Comparison of ENCODE assay signal across 17 cellular contexts in genomic region chr18:8797206-8797605, GRCh38.
A peak's percentile ranks its signal among the peaks of the same experiment; 100 is the strongest.
DNase-seq lines count a peak whose midpoint lies in the region; ATAC-seq and TF ChIP-seq lines count a peak whose summit lies in the region.
"Had no signal": no experiment of that assay in that cellular context is flagged by ENCODE, and none has a peak within 500 bp of the region (broad histone marks: within the 10 kb centered on the region; RNA-seq: fewer than 3 reads in every experiment).

No MANE protein-coding gene starts in this region.

- H3K4me1 ChIP-seq in RWPE2 (ENCODE audit: insufficient read depth, poor library complexity, severe bottlenecking), result peaks cover 54% of the 10 kb centered on the region
- H3K4me1 ChIP-seq: parathyroid adenoma had no signal

- H3K4me3 ChIP-seq in RWPE2 (ENCODE audit: severe bottlenecking), result no peak overlapping the region
- H3K4me3 ChIP-seq: gastroesophageal sphincter had no signal

- no peaks in the 10 kb centered on the region for H3K27me3 ChIP-seq in RWPE2 (ENCODE audit: insufficient read depth, poor library complexity, severe bottlenecking)
- H3K27me3 ChIP-seq: gastroesophageal sphincter had no signal

- DNase-seq in EH (ENCODE audit: low read depth) (peak; percentile 44), RWPE2 (ENCODE audit: low spot score) (no peak), osteocyte (ENCODE audit: extremely low spot score, unreplicated experiment) (no peak), NCI-H2171 treated with DMSO at 0.1 percent for 48 hours (lab: John Stamatoyannopoulos, UW) (no peak), NCI-H446 treated with DMSO at 0.1 percent for 48 hours (lab: John Stamatoyannopoulos, UW) (no peak), SHP77 treated with DMSO at 0.1 percent for 48 hours (lab: John Stamatoyannopoulos, UW) (no peak)
- DNase-seq in activated naive CD8-positive, alpha-beta T cell treated with anti-CD3 and anti-CD28 coated beads, Interleukin-2, amount 50 U/mL, for 24 hours, result no peak
- DNase-seq: activated CD4-positive, alpha-beta memory T cell treated with anti-CD3 and anti-CD28 coated beads for 36 hours; activated effector memory CD4-positive, alpha-beta T cell treated with Interleukin-2 at 50 U/mL for 16 hours; CD4-positive, CD25-positive, alpha-beta regulatory T cell; NCI-H1417 treated with DMSO at 0.1 percent for 48 hours; stimulated activated CD4-positive, alpha-beta T cell treated with anti-CD3 and anti-CD28 coated beads, Interleukin-2, amount 100 ng/mL, for 24 hours; stimulated activated naive CD4-positive, alpha-beta T cell had no signal

- ATAC-seq in RWPE2 (ENCODE audit: low read depth) (no peak), esophagus mucosa (peak; percentile 25)
- no peak for ATAC-seq in activated naive CD8-positive, alpha-beta T cell treated with anti-CD3 and anti-CD28 coated beads, Interleukin-2, amount 50 U/mL, for 24 hours
- ATAC-seq: gastroesophageal sphincter had no signal

- no peaks in the 10 kb centered on the region for H3K9me3 Mint-ChIP-seq in osteocyte (ENCODE audit: unreplicated experiment)
- no peaks in the 10 kb centered on the region for H3K9me3 Mint-ChIP-seq in activated naive CD8-positive, alpha-beta T cell treated with anti-CD3 and anti-CD28 coated beads, Interleukin-2, amount 50 U/mL, for 24 hours
- H3K9me3 Mint-ChIP-seq: activated CD4-positive, alpha-beta memory T cell treated with anti-CD3 and anti-CD28 coated beads for 36 hours; T-helper 1 cell treated with Interleukin-12 subunit alpha and Interleukin-12 subunit beta and Interleukin-4 antibody, amounts not matched to agents 30 μg/mL and 1 μg/mL, for 36 hours had no signal

- H3K27me3 Mint-ChIP-seq in osteocyte (ENCODE audit: unreplicated experiment), result no peaks in the 10 kb centered on the region
- no peaks in the 10 kb centered on the region for H3K27me3 Mint-ChIP-seq in activated naive CD8-positive, alpha-beta T cell treated with anti-CD3 and anti-CD28 coated beads, Interleukin-2, amount 50 U/mL, for 24 hours
- H3K27me3 Mint-ChIP-seq: activated CD4-positive, alpha-beta memory T cell treated with anti-CD3 and anti-CD28 coated beads for 36 hours had no signal

- TF ChIP-seq CTCF in RWPE2 (IDR thresholded peaks at IDR 0.05; ENCODE audit: poor library complexity, severe bottlenecking) (no peak), osteocyte (IDR thresholded peaks at IDR 0.05) (no peak)

- H3K9me3 ChIP-seq in RWPE2 (ENCODE audit: severe bottlenecking), result no peaks in the 10 kb centered on the region
- H3K9me3 ChIP-seq: gastroesophageal sphincter had no signal

- H3K4me1 Mint-ChIP-seq in osteocyte (ENCODE audit: unreplicated experiment), result peaks cover 87% of the 10 kb centered on the region
- peaks cover 2% of the 10 kb centered on the region for H3K4me1 Mint-ChIP-seq in activated naive CD8-positive, alpha-beta T cell treated with anti-CD3 and anti-CD28 coated beads, Interleukin-2, amount 50 U/mL, for 24 hours

- peaks cover 35% of the 10 kb centered on the region for H3K36me3 ChIP-seq in RWPE2 (ENCODE audit: low read depth)
- H3K36me3 ChIP-seq: gastroesophageal sphincter had no signal

- H3K27ac ChIP-seq in RWPE2 (ENCODE audit: poor library complexity, severe bottlenecking), result peak overlapping the region; percentile 99
- H3K27ac ChIP-seq: parathyroid adenoma had no signal

- H3K27ac Mint-ChIP-seq in osteocyte (ENCODE audit: unreplicated experiment), result peak overlapping the region; percentile 92
- no peak overlapping the region for H3K27ac Mint-ChIP-seq in activated naive CD8-positive, alpha-beta T cell treated with anti-CD3 and anti-CD28 coated beads, Interleukin-2, amount 50 U/mL, for 24 hours
- H3K27ac Mint-ChIP-seq: activated CD4-positive, alpha-beta memory T cell treated with anti-CD3 and anti-CD28 coated beads for 36 hours; CD4-positive, CD25-positive, alpha-beta regulatory T cell; T-helper 1 cell treated with Interleukin-12 subunit alpha and Interleukin-12 subunit beta and Interleukin-4 antibody, amounts not matched to agents 30 μg/mL and 1 μg/mL, for 36 hours had no signal

- H3K36me3 Mint-ChIP-seq in osteocyte (ENCODE audit: unreplicated experiment), result peaks cover 17% of the 10 kb centered on the region
- H3K36me3 Mint-ChIP-seq in activated naive CD8-positive, alpha-beta T cell treated with anti-CD3 and anti-CD28 coated beads, Interleukin-2, amount 50 U/mL, for 24 hours (ENCODE audit: low read depth), result no peaks in the 10 kb centered on the region
- H3K36me3 Mint-ChIP-seq: activated CD4-positive, alpha-beta memory T cell treated with anti-CD3 and anti-CD28 coated beads for 36 hours; CD4-positive, CD25-positive, alpha-beta regulatory T cell had no signal

- peak overlapping the region; percentile 15 for H3K4me3 Mint-ChIP-seq in osteocyte (ENCODE audit: unreplicated experiment)
- no peak overlapping the region for H3K4me3 Mint-ChIP-seq in activated naive CD8-positive, alpha-beta T cell treated with anti-CD3 and anti-CD28 coated beads, Interleukin-2, amount 50 U/mL, for 24 hours
- H3K4me3 Mint-ChIP-seq: activated CD4-positive, alpha-beta memory T cell treated with anti-CD3 and anti-CD28 coated beads for 36 hours; CD4-positive, CD25-positive, alpha-beta regulatory T cell; T-helper 1 cell treated with Interleukin-12 subunit alpha and Interleukin-12 subunit beta and Interleukin-4 antibody, amounts not matched to agents 30 μg/mL and 1 μg/mL, for 36 hours had no signal
